In genomic region chr17:48162946-48163506, GRCh38 we compare ENCODE assay signal across 10 cellular contexts. TPM values are rescaled to one million over a fixed set of nuclear protein-coding genes. Genes with fewer than 3 reads are reported as not detected.
DNase-seq lines count a peak whose midpoint lies in the region; ATAC-seq and TF ChIP-seq lines count a peak whose summit lies in the region.
"Had no signal": no experiment of that assay in that cellular context is flagged by ENCODE, and none has a peak within 500 bp of the region (broad histone marks: within the 10 kb centered on the region; RNA-seq: fewer than 3 reads in every experiment).

No MANE protein-coding gene starts in this region.

- in situ Hi-C loops in GM13976 (cut with MboI; ENCODE audit: low sequenced_read_pairs, unreplicated experiment), result no loop called here
- in situ Hi-C loops in gastrocnemius medialis (cut with MboI; ENCODE audit: low sequenced_read_pairs in 4 of 4), result no loop called here

- intact Hi-C loops in gastrocnemius medialis (cut with DNase I; ENCODE audit: low total_unique reads), result no loop called here

- H3K4me1 ChIP-seq in BE2C (peaks cover 11% of the 10 kb centered on the region), Peyer's patch (peaks cover 0 to 30% (median 4%) of the 10 kb centered on the region in 4 donors), gastrocnemius medialis (no peaks in the 10 kb centered on the region)

- DNase-seq in BE2C (peak; percentile 49), GM13976 (ENCODE audit: low spot score) (peak; percentile 52), Peyer's patch (peak in 1 of 3 donors; percentile 58), kidney tubule cell (ENCODE audit: low spot score) (peak; percentile 70), gastrocnemius medialis (no peak)
- DNase-seq: activated CD4-positive, CD25-positive, alpha-beta regulatory T cell treated with anti-CD3 and anti-CD28 coated beads, Interleukin-2, amount 50 U/mL, for 72 hours; ovary had no signal

- no peak for TF ChIP-seq POLR2A in Peyer's patch (IDR thresholded peaks at IDR 0.05)
- no peak for TF ChIP-seq POLR2A in gastrocnemius medialis (IDR thresholded peaks at IDR 0.05)

- H3K27ac ChIP-seq in Peyer's patch (peak overlapping the region in 3 of 4 donors; percentile 15 to 63 (median 49)), gastrocnemius medialis (no peak overlapping the region)
- H3K27ac ChIP-seq: ovary had no signal

- H3K36me3 ChIP-seq in BE2C, result no peaks in the 10 kb centered on the region
- no peaks in the 10 kb centered on the region for H3K36me3 ChIP-seq in Peyer's patch
- H3K36me3 ChIP-seq in gastrocnemius medialis, result no peaks in the 10 kb centered on the region
- H3K36me3 ChIP-seq: ovary had no signal

- no peak for TF ChIP-seq CTCF in BE2C (IDR thresholded peaks at IDR 0.05; ENCODE audit: low read depth, low read length)
- no peak for TF ChIP-seq CTCF in GM13976 (IDR thresholded peaks at IDR 0.05; ENCODE audit: borderline replicate concordance, control extremely low read depth, extremely low read depth, insufficient read depth, missing control alignments)
- no peak for TF ChIP-seq CTCF in Peyer's patch (IDR thresholded peaks at IDR 0.05)
- TF ChIP-seq CTCF in gastrocnemius medialis (IDR thresholded peaks at IDR 0.05 in 4 of 5, conservative IDR thresholded peaks at IDR 0.05 in 1 of 5), result no peak

- H3K27me3 ChIP-seq in BE2C (peaks cover 39% of the 10 kb centered on the region), Peyer's patch (no peaks in the 10 kb centered on the region), gastrocnemius medialis (peaks cover 0 to 8% (median 0%) of the 10 kb centered on the region in 3 donors)
- H3K27me3 ChIP-seq: ovary had no signal

- ATAC-seq in HG02973 (IDR thresholded peaks at IDR 0.05; ENCODE audit: unreplicated experiment) (no peak), HG02588 (IDR thresholded peaks at IDR 0.05; ENCODE audit: unreplicated experiment) (no peak), HG03457 (IDR thresholded peaks at IDR 0.05; ENCODE audit: unreplicated experiment) (no peak), gastrocnemius medialis (no peak)

- H3K4me3 ChIP-seq in BE2C (ENCODE audit: low read depth, low read length) (peak overlapping the region; percentile 27; the same call in 1 of the 2 replicates), Peyer's patch (peak overlapping the region in 2 of 4 donors; percentile 15 to 29), gastrocnemius medialis (no peak overlapping the region)
- H3K4me3 ChIP-seq: ovary had no signal

- H3K9me3 ChIP-seq in BE2C, result no peaks in the 10 kb centered on the region; the same call in 1 of the 2 replicates
- no peaks in the 10 kb centered on the region for H3K9me3 ChIP-seq in Peyer's patch
- H3K9me3 ChIP-seq in gastrocnemius medialis, result no peaks in the 10 kb centered on the region
- H3K9me3 ChIP-seq: ovary had no signal

RNA-seq across cellular contexts. Expression of gene SNX11, which starts 55.5 kb away (rescaled TPM):
- polyA plus RNA-seq in BE2C (2012; ENCODE audit: insufficient read depth, insufficient read length, low read depth), result 15.1 TPM
- total RNA-seq in Peyer's patch (10 to 100 TPM in 3 of 4 donors, 1 to 10 TPM in 1; 9.5 to 19.8 (median 15.0) TPM), gastrocnemius medialis (10 to 100 TPM in 2 of 4 donors, 1 to 10 TPM in 2; 7.3 to 16.3 (median 9.6) TPM)

Comparison
In these comparisons a context has a peak if more than half of its experiments do, and no peak if none do; other contexts are left out.
1. DNase-seq: peak in BE2C (single experiment), GM13976 (single experiment) and kidney tubule cell (single experiment); none in gastrocnemius medialis (0 of 2).
2. H3K27ac ChIP-seq: peak in Peyer's patch (3 of 4); none in gastrocnemius medialis (0 of 4).